Comparison of ENCODE assay signal across 2 cellular contexts in genomic region chr20:3434232-3434631, GRCh38.
TF ChIP-seq lines count a peak whose summit lies in the region.

No MANE protein-coding gene starts in this region.

TF ChIP-seq in HEK293, 187 proteins besides CTCF, POLR2A, EP300 and RAD21:
- TF ChIP-seq ZNF341 (tag by site-specific recombination; IDR thresholded peaks at IDR 0.05; ENCODE audit: low read depth): no peak
- TF ChIP-seq ATF2 (tag by site-specific recombination; IDR thresholded peaks at IDR 0.05; ENCODE audit: low read depth): peak; percentile 75

TF ChIP-seq in GM12878, 131 proteins besides CTCF, POLR2A, EP300 and RAD21:
- peak in 1 of 2 experiments; percentile 65; a peak in 1 of 4 replicates for TF ChIP-seq BHLHE40 (IDR thresholded peaks at IDR 0.05; ENCODE audit: borderline replicate concordance in 1 of 2, low read depth in 2 of 2, low read length in 1 of 2)
- TF ChIP-seq ATF7 (IDR thresholded peaks at IDR 0.05; ENCODE audit: low read depth): peak; percentile 95
- peak; percentile 76; the same call in 1 of the 2 replicates for TF ChIP-seq SPI1 (IDR thresholded peaks at IDR 0.05; ENCODE audit: borderline replicate concordance, insufficient read depth, low read depth, low read length)
- 0 out of 4 replicates have a peak, but pooled peaks of 1 of the 2 experiments have one; percentile 9 for TF ChIP-seq IKZF2 (IDR thresholded peaks at IDR 0.05)
- no peak for TF ChIP-seq SIN3A (IDR thresholded peaks at IDR 0.05; ENCODE audit: low read depth, low read length)
- 0 out of 2 replicates have a peak, but pooled peaks have one; percentile 12 for TF ChIP-seq RAD51 (IDR thresholded peaks at IDR 0.05)
- TF ChIP-seq MLLT1 (IDR thresholded peaks at IDR 0.05): 0 out of 2 replicates have a peak, but pooled peaks have one; percentile 30
- TF ChIP-seq BMI1 (IDR thresholded peaks at IDR 0.05; ENCODE audit: borderline replicate concordance): no peak
- 0 out of 2 replicates have a peak, but pooled peaks have one; percentile 25 for TF ChIP-seq ZNF384 (IDR thresholded peaks at IDR 0.05; ENCODE audit: borderline replicate concordance, low read depth, low read length)
